Comparison of ENCODE assay signal across 14 cellular contexts in the genomic region with DNA sequence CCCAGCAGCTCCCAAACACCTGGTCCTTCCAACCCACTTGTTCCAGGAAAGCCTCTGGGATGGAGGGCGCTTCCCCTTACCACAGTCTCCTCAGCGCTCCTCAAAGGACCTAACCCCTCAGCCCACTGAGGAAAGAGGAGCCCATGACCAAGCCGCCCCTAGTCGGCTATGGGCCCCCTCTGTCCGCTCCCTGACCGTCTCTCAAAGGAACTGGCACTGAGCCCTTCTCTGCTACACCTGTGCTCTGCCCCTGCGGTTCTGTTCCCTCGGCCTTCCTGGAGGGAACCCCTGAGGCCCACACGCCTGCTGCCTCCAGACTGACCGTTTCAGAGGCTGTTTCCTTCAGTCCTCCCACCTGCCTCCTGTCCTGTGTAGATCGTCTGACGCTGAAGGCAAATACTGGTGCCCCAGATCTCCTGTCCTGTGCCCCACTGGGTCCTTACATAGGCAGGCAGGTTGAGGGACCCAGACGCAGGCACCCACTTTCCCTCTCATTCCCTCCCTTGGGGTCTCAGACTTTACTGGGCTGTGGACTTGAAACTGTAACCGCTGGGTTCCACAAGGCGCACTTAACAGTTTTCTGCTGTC. TPM values are rescaled to one million over a fixed set of nuclear protein-coding genes. Genes with fewer than 3 reads are reported as not detected.
A peak's percentile ranks its signal among the peaks of the same experiment; 100 is the strongest.
DNase-seq lines count a peak whose midpoint lies in the region; ATAC-seq and TF ChIP-seq lines count a peak whose summit lies in the region.
"Had no signal": no experiment of that assay in that cellular context is flagged by ENCODE, and none has a peak within 500 bp of the region (broad histone marks: within the 10 kb centered on the region; RNA-seq: fewer than 3 reads in every experiment).

No MANE protein-coding gene starts in this region.

- no peaks in the 10 kb centered on the region for H3K36me3 ChIP-seq in CD8-positive, alpha-beta T cell (ENCODE audit: insufficient read depth, low read length)

- intact Hi-C loops in CD8-positive, alpha-beta T cell (cut with DNase I, micrococcal nuclease), result no loop called here

- H3K27ac ChIP-seq in CD8-positive, alpha-beta T cell (ENCODE audit: low read depth, low read length), result no peak overlapping the region

- no peak for DNase-seq in CD8-positive, alpha-beta T cell
- DNase-seq in HFF-Myc (ENCODE audit: extremely low read depth, low read depth) (no peak), NCI-H524 (lab: John Stamatoyannopoulos, UW) (no peak)
- no peak for DNase-seq in effector memory CD8-positive, alpha-beta T cell
- DNase-seq in naive thymus-derived CD8-positive, alpha-beta T cell, result no peak
- no peak for DNase-seq in stimulated activated CD4-positive, alpha-beta T cell treated with anti-CD3 and anti-CD28 coated beads, Interleukin-4, amount 100 ng/mL, for 4 hours
- DNase-seq: activated CD4-positive, alpha-beta T cell treated with anti-CD3 and anti-CD28 coated beads for 36 hours; activated effector memory CD4-positive, alpha-beta T cell treated with anti-CD3 and anti-CD28 coated beads, Interleukin-2, amount 50 U/mL, for 16 hours; Calu3; NCI-H2029; small intestine; trophoblast cell had no signal

- no peaks in the 10 kb centered on the region for H3K9me3 ChIP-seq in CD8-positive, alpha-beta T cell (ENCODE audit: low read length)

- H3K4me3 Mint-ChIP-seq in CD8-positive, alpha-beta T cell, result peak overlapping the region; percentile 88
- peak overlapping the region; percentile 13 to 57 for H3K4me3 Mint-ChIP-seq in effector memory CD8-positive, alpha-beta T cell
- peak overlapping the region; percentile 48 to 92 (median 74) for H3K4me3 Mint-ChIP-seq in naive thymus-derived CD8-positive, alpha-beta T cell

- POLR2A ChIA-PET in CD8-positive, alpha-beta T cell (lab: Charles Lee), result no interaction called here
- POLR2A ChIA-PET in naive thymus-derived CD8-positive, alpha-beta T cell (lab: Charles Lee), result no interaction called here

- no peak overlapping the region for H3K4me3 ChIP-seq in CD8-positive, alpha-beta T cell (ENCODE audit: low read depth, low read length)
- H3K4me3 ChIP-seq in HFF-Myc (replicated peaks; ENCODE audit: low read depth, low read length), result peak overlapping the region; percentile 57

- peaks cover 15% of the 10 kb centered on the region for H3K4me1 Mint-ChIP-seq in CD8-positive, alpha-beta T cell (ENCODE audit: low read depth)
- H3K4me1 Mint-ChIP-seq in effector memory CD8-positive, alpha-beta T cell (ENCODE audit: low read depth in 2 of 2), result peaks cover 7 to 13% of the 10 kb centered on the region in 2 donors
- peaks cover 4 to 16% (median 14%) of the 10 kb centered on the region in 4 donors for H3K4me1 Mint-ChIP-seq in naive thymus-derived CD8-positive, alpha-beta T cell

- CTCF ChIA-PET in CD8-positive, alpha-beta T cell (lab: Charles Lee), result interaction anchor here (1.6 kb wide), 1 partner anchor 9 kb away, joined by 5 read pairs; no protein-coding TSS in a partner anchor

- H3K4me1 ChIP-seq in CD8-positive, alpha-beta T cell (ENCODE audit: insufficient read depth, low read length), result peaks cover 16% of the 10 kb centered on the region

- no peak for TF ChIP-seq CTCF in CD8-positive, alpha-beta T cell (IDR thresholded peaks at IDR 0.05)
- no peak for TF ChIP-seq CTCF in HFF-Myc (IDR thresholded peaks at IDR 0.05; ENCODE audit: low read depth, low read length, missing control alignments)

- H3K27me3 Mint-ChIP-seq in CD8-positive, alpha-beta T cell (ENCODE audit: low read depth), result peaks cover 39% of the 10 kb centered on the region
- peaks cover 32 to 53% of the 10 kb centered on the region in 2 donors for H3K27me3 Mint-ChIP-seq in effector memory CD8-positive, alpha-beta T cell
- H3K27me3 Mint-ChIP-seq in naive thymus-derived CD8-positive, alpha-beta T cell, result peaks cover 16 to 61% (median 36%) of the 10 kb centered on the region in 5 donors

- no peaks in the 10 kb centered on the region for H3K9me3 Mint-ChIP-seq in CD8-positive, alpha-beta T cell
- H3K9me3 Mint-ChIP-seq in effector memory CD8-positive, alpha-beta T cell, result no peaks in the 10 kb centered on the region
- no peaks in the 10 kb centered on the region for H3K9me3 Mint-ChIP-seq in naive thymus-derived CD8-positive, alpha-beta T cell

- no peak for ATAC-seq in CD8-positive, alpha-beta T cell
- no peak for ATAC-seq in effector memory CD8-positive, alpha-beta T cell (replicated peaks)
- ATAC-seq in naive thymus-derived CD8-positive, alpha-beta T cell, result no peak
- ATAC-seq in HG02973 (IDR thresholded peaks at IDR 0.05; ENCODE audit: unreplicated experiment) (no peak), HG03469 (IDR thresholded peaks at IDR 0.05; ENCODE audit: unreplicated experiment) (no peak)
- ATAC-seq: activated CD4-positive, alpha-beta T cell treated with anti-CD3 and anti-CD28 coated beads for 36 hours had no signal

- peaks cover 5% of the 10 kb centered on the region for H3K27me3 ChIP-seq in CD8-positive, alpha-beta T cell (ENCODE audit: insufficient read depth, low read length)

- H3K36me3 Mint-ChIP-seq in CD8-positive, alpha-beta T cell, result peaks cover 2% of the 10 kb centered on the region
- H3K36me3 Mint-ChIP-seq in effector memory CD8-positive, alpha-beta T cell (ENCODE audit: insufficient read depth), result peaks cover 10% of the 10 kb centered on the region
- no peaks in the 10 kb centered on the region for H3K36me3 Mint-ChIP-seq in naive thymus-derived CD8-positive, alpha-beta T cell

- H3K27ac Mint-ChIP-seq in CD8-positive, alpha-beta T cell, result no peak overlapping the region
- H3K27ac Mint-ChIP-seq in effector memory CD8-positive, alpha-beta T cell, result no peak overlapping the region
- H3K27ac Mint-ChIP-seq in naive thymus-derived CD8-positive, alpha-beta T cell, result peak overlapping the region in 3 of 10 donors; percentile 13 to 52 (median 33)
- H3K27ac Mint-ChIP-seq: activated CD4-positive, alpha-beta T cell treated with anti-CD3 and anti-CD28 coated beads for 36 hours had no signal

RNA-seq across cellular contexts. Expression of a gene that starts 1.9 kb away (rescaled TPM):
- under 1 TPM; 0.65 to 0.78 TPM for total RNA-seq in CD8-positive, alpha-beta T cell
- 1 to 10 TPM; 1.3 to 2.1 TPM for total RNA-seq in naive thymus-derived CD8-positive, alpha-beta T cell
- polyA plus RNA-seq in naive thymus-derived CD8-positive, alpha-beta T cell, result not detected

RNA-seq across cellular contexts. Expression of a gene that starts 31.6 kb away (rescaled TPM):
- total RNA-seq in CD8-positive, alpha-beta T cell, result 10 to 100 TPM; 19.4 to 21.3 TPM
- 10 to 100 TPM; 51.7 to 57.6 TPM for total RNA-seq in naive thymus-derived CD8-positive, alpha-beta T cell
- 10 to 100 TPM; 46.2 to 72.9 (median 56.9) TPM for polyA plus RNA-seq in naive thymus-derived CD8-positive, alpha-beta T cell

RNA-seq across cellular contexts. Expression of a gene that starts 36.4 kb away (rescaled TPM):
- 10 to 100 TPM; 40.6 to 43.5 TPM for total RNA-seq in CD8-positive, alpha-beta T cell
- 10 to 100 TPM; 55.8 to 57.4 TPM for total RNA-seq in naive thymus-derived CD8-positive, alpha-beta T cell
- 10 to 100 TPM; 39.7 to 50.5 (median 44.1) TPM for polyA plus RNA-seq in naive thymus-derived CD8-positive, alpha-beta T cell

Comparison
In these comparisons a context has a peak if more than half of its experiments do, and no peak if none do; other contexts are left out.
1. H3K4me3 Mint-ChIP-seq: peak in every context shown above with its lines; median percentile 88 in CD8-positive, alpha-beta T cell; 74 in naive thymus-derived CD8-positive, alpha-beta T cell; 35 in effector memory CD8-positive, alpha-beta T cell.